ENCODE assay signal across 9 cellular contexts in the genomic region with DNA sequence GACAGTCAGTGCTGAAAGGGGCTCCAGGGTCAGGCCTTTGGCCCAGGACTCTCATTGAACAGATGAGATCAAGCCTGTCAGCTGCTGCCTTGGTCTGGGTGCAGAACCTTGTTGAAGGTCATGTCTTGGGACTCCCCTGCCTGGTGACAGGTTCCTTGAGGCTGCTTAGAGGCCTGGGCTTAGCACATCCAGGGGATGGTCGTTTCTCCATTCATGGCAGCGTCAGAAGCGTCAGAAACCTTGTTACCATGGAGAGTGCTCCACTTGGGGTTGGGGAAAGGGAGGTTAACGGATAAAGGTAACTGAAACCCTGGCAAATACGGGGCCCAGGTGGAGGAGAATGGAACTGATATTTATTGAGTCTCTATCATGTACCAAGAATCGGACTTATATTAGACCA. TPM values are rescaled to one million over a fixed set of nuclear protein-coding genes. Genes with fewer than 3 reads are reported as not detected.
DNase-seq lines count a peak whose midpoint lies in the region; ATAC-seq and TF ChIP-seq lines count a peak whose summit lies in the region.
"Had no signal": no experiment of that assay in that cellular context is flagged by ENCODE, and none has a peak within 500 bp of the region (broad histone marks: within the 10 kb centered on the region; RNA-seq: fewer than 3 reads in every experiment).

No MANE protein-coding gene starts in this region.

- POLR2A ChIA-PET in naive thymus-derived CD4-positive, alpha-beta T cell (lab: Charles Lee) = interaction anchor here (1.0 kb wide), 1 partner anchor 10 kb away, joined by 4 read pairs; no protein-coding TSS in a partner anchor

- peak overlapping the region; percentile 87 for H3K4me3 ChIP-seq in AG10803 (ENCODE audit: low read length)
- H3K4me3 ChIP-seq in LNCaP clone FGC (ENCODE audit: low read depth, low read length) = peak overlapping the region; percentile 97
- H3K4me3 ChIP-seq in naive thymus-derived CD4-positive, alpha-beta T cell (ENCODE audit: low read length) = peak overlapping the region; percentile 95

- H3K4me1 Mint-ChIP-seq in chondrocyte (ENCODE audit: low read depth) = peaks cover 53% of the 10 kb centered on the region
- peaks cover 29 to 58% (median 49%) of the 10 kb centered on the region in 7 donors for H3K4me1 Mint-ChIP-seq in naive thymus-derived CD4-positive, alpha-beta T cell

- H3K9me3 ChIP-seq in naive thymus-derived CD4-positive, alpha-beta T cell (ENCODE audit: control insufficient read depth in 2 of 3, low read length in 3 of 3) = no peaks in the 10 kb centered on the region

- H3K4me1 ChIP-seq in naive thymus-derived CD4-positive, alpha-beta T cell (ENCODE audit: control insufficient read depth in 2 of 2, insufficient read depth in 2 of 2, low read length in 2 of 2) = peaks cover 29 to 57% of the 10 kb centered on the region in 2 donors

- no peak for DNase-seq in AG10803 (ENCODE audit: low read depth)
- DNase-seq in LNCaP clone FGC (ENCODE audit: low read depth) = no peak
- no peak for DNase-seq in chondrocyte (ENCODE audit: low spot score)
- DNase-seq in naive thymus-derived CD4-positive, alpha-beta T cell = peak in 1 of 9 donors; percentile 36
- DNase-seq in DMS153 (lab: John Stamatoyannopoulos, UW) = no peak
- no peak for DNase-seq in GM19240 (ENCODE audit: insufficient read length, low spot score)
- DNase-seq in NCI-H82 (lab: John Stamatoyannopoulos, UW) = no peak
- DNase-seq in T-helper 9 cell = no peak
- DNase-seq: NCI-H510A had no signal

- ATAC-seq in naive thymus-derived CD4-positive, alpha-beta T cell = no peak

- H3K36me3 Mint-ChIP-seq in chondrocyte (ENCODE audit: low read depth) = peaks cover 11% of the 10 kb centered on the region
- H3K36me3 Mint-ChIP-seq in naive thymus-derived CD4-positive, alpha-beta T cell = peaks cover 12 to 33% (median 16%) of the 10 kb centered on the region in 5 donors

- no peaks in the 10 kb centered on the region for H3K27me3 ChIP-seq in naive thymus-derived CD4-positive, alpha-beta T cell (ENCODE audit: control insufficient read depth in 2 of 2, insufficient read depth in 2 of 2, low read length in 2 of 2)

- peaks cover 11 to 48% (median 23%) of the 10 kb centered on the region in 3 experiments for H3K36me3 ChIP-seq in naive thymus-derived CD4-positive, alpha-beta T cell (ENCODE audit: control insufficient read depth in 2 of 3, insufficient read depth in 3 of 3, low read length in 3 of 3)

- CTCF ChIA-PET in naive thymus-derived CD4-positive, alpha-beta T cell (lab: Charles Lee) = interaction anchor here (1.0 kb wide), 1 partner anchor 18 kb away, joined by 3 read pairs; no protein-coding TSS in a partner anchor

- peak overlapping the region; percentile 91 for H3K27ac Mint-ChIP-seq in chondrocyte (ENCODE audit: unreplicated experiment)
- peak overlapping the region in 8 of 9 donors; percentile 83 to 97 (median 93) for H3K27ac Mint-ChIP-seq in naive thymus-derived CD4-positive, alpha-beta T cell

- H3K27ac ChIP-seq in naive thymus-derived CD4-positive, alpha-beta T cell (ENCODE audit: low read depth, low read length) = peak overlapping the region; percentile 87

- intact Hi-C loops in naive thymus-derived CD4-positive, alpha-beta T cell (cut with micrococcal nuclease) = loop anchor here in 1 of 2 donors (1.0 to 5.0 kb wide), 6 partner anchors 8 to 877 kb away; a partner anchor contains a TSS

- TF ChIP-seq CTCF in AG10803 (conservative IDR thresholded peaks at IDR 0.05; ENCODE audit: low read length) = no peak
- TF ChIP-seq CTCF in LNCaP clone FGC (IDR thresholded peaks at IDR 0.05; ENCODE audit: control insufficient read depth, extremely low read depth, insufficient read depth) = no peak
- no peak for TF ChIP-seq CTCF in chondrocyte (IDR thresholded peaks at IDR 0.05)

- no peaks in the 10 kb centered on the region for H3K9me3 Mint-ChIP-seq in chondrocyte (ENCODE audit: low read depth)
- H3K9me3 Mint-ChIP-seq in naive thymus-derived CD4-positive, alpha-beta T cell = peaks cover 0 to 4% (median 0%) of the 10 kb centered on the region in 11 donors

- no peaks in the 10 kb centered on the region for H3K27me3 Mint-ChIP-seq in chondrocyte (ENCODE audit: low read depth)
- H3K27me3 Mint-ChIP-seq in naive thymus-derived CD4-positive, alpha-beta T cell = no peaks in the 10 kb centered on the region

- H3K4me3 Mint-ChIP-seq in chondrocyte (ENCODE audit: unreplicated experiment) = peak overlapping the region; percentile 95
- H3K4me3 Mint-ChIP-seq in naive thymus-derived CD4-positive, alpha-beta T cell = peak overlapping the region; percentile 87 to 96 (median 93)

RNA-seq across cellular contexts. Expression of a gene that starts 8.8 kb away (rescaled TPM):
- 30.1 to 36.0 TPM (median 35.1 TPM) in 3 replicates for total RNA-seq in chondrocyte
- total RNA-seq in naive thymus-derived CD4-positive, alpha-beta T cell = 10 to 100 TPM; 20.0 to 66.1 (median 33.1) TPM
- 10 to 100 TPM; 36.3 to 49.2 TPM for polyA plus RNA-seq in naive thymus-derived CD4-positive, alpha-beta T cell

RNA-seq across cellular contexts. Expression of a gene that starts 9.0 kb away (rescaled TPM):
- 706 to 837 TPM (median 731 TPM) in 3 replicates for total RNA-seq in chondrocyte
- total RNA-seq in naive thymus-derived CD4-positive, alpha-beta T cell = 1,000 to 10,000 TPM; 1,415 to 1,987 (median 1,778) TPM
- 1,000 to 10,000 TPM; 2,038 to 2,135 TPM for polyA plus RNA-seq in naive thymus-derived CD4-positive, alpha-beta T cell

RNA-seq across cellular contexts. Expression of a gene that starts 17.5 kb away (rescaled TPM):
- not detected in 3 replicates for total RNA-seq in chondrocyte
- total RNA-seq in naive thymus-derived CD4-positive, alpha-beta T cell = not detected
- polyA plus RNA-seq in naive thymus-derived CD4-positive, alpha-beta T cell = not detected
